In the genomic region with DNA sequence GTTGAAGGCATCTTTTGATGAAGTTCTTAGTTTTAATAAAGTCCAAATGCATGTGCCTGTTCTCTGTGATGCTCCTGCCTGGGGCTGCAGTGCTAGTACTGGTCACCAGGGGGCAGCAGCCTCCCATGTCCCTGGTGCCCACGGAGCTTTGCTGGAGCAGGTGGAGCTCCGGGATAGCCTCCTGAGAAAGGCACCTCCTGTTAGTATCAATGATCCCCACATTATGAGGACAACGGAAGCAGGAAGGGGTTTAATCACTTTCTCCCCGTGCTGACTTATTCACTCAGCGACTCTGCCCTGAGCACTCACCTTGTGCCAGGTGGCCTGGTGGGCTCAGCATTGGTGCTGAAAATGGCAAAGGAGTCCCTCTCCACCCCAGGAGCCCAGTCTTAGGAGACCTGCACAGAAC, we compare ENCODE assay signal across 8 cellular contexts.
A peak's percentile ranks its signal among the peaks of the same experiment; 100 is the strongest.
DNase-seq lines count a peak whose midpoint lies in the region; ATAC-seq and TF ChIP-seq lines count a peak whose summit lies in the region.

No MANE protein-coding gene starts in this region.

- no peaks in the 10 kb centered on the region for H3K27me3 ChIP-seq in neutrophil
- H3K27me3 ChIP-seq in suprapubic skin, result no peaks in the 10 kb centered on the region

- no peak overlapping the region for H3K4me3 Mint-ChIP-seq in activated T-cell treated with anti-CD3 and anti-CD28 coated beads, Interleukin-2, amount 50 U/mL, for 4 hours

- no peak overlapping the region for H3K4me3 ChIP-seq in neutrophil (ENCODE audit: low read depth in 1 of 2, low read length in 1 of 2)
- no peak overlapping the region for H3K4me3 ChIP-seq in suprapubic skin

- H3K36me3 Mint-ChIP-seq in activated T-cell treated with anti-CD3 and anti-CD28 coated beads, Interleukin-2, amount 50 U/mL, for 4 hours (ENCODE audit: insufficient read depth), result peaks cover under 1% of the 10 kb centered on the region

- H3K36me3 ChIP-seq in neutrophil, result no peaks in the 10 kb centered on the region
- H3K36me3 ChIP-seq in suprapubic skin, result no peaks in the 10 kb centered on the region

- H3K27ac ChIP-seq in neutrophil (no peak overlapping the region), suprapubic skin (no peak overlapping the region)

- 10% methylated on average over 5 of the region's 5 CpGs for WGBS in suprapubic skin

- H3K9me3 Mint-ChIP-seq in activated T-cell treated with anti-CD3 and anti-CD28 coated beads, Interleukin-2, amount 50 U/mL, for 4 hours, result peaks cover 2% of the 10 kb centered on the region

- no peak for TF ChIP-seq EP300 in suprapubic skin (IDR thresholded peaks at IDR 0.05)

- no peaks in the 10 kb centered on the region for H3K27me3 Mint-ChIP-seq in activated T-cell treated with anti-CD3 and anti-CD28 coated beads, Interleukin-2, amount 50 U/mL, for 4 hours (ENCODE audit: low read depth)

- DNase-seq in D341Med (ENCODE audit: low spot score) (peak; percentile 81), OCI-M1 (lab: John Stamatoyannopoulos, UW) (peak; percentile 81), fibroblast of the conjunctiva (ENCODE audit: low read depth) (peak; percentile 34), suprapubic skin (ENCODE audit: low spot score in 2 of 2) (no peak)
- peak; percentile 67 for DNase-seq in activated T-cell treated with anti-CD3 and anti-CD28 coated beads, Interleukin-2, amount 50 U/mL, for 4 hours

- peak; percentile 81 for TF ChIP-seq CTCF in neutrophil (IDR thresholded peaks at IDR 0.05)
- TF ChIP-seq CTCF in suprapubic skin (IDR thresholded peaks at IDR 0.05), result peak; percentile 53 to 95

- H3K4me1 ChIP-seq in neutrophil (ENCODE audit: control insufficient read depth in 1 of 2, insufficient read depth in 1 of 2, low read depth in 1 of 2, low read length in 1 of 2) (peaks cover 3 to 8% of the 10 kb centered on the region in 2 experiments), suprapubic skin (peaks cover 13% of the 10 kb centered on the region)

- peak; percentile 53 for ATAC-seq in HG02759 (IDR thresholded peaks at IDR 0.05; ENCODE audit: unreplicated experiment)
- ATAC-seq in activated T-cell treated with anti-CD3 and anti-CD28 coated beads, Interleukin-2, amount 50 U/mL, for 4 hours, result peak; percentile 70 to 80
- no peak for ATAC-seq in GM21423 (IDR thresholded peaks at IDR 0.05; ENCODE audit: unreplicated experiment)

- H3K9me3 ChIP-seq in neutrophil (no peaks in the 10 kb centered on the region), suprapubic skin (no peaks in the 10 kb centered on the region)

- H3K4me1 Mint-ChIP-seq in activated T-cell treated with anti-CD3 and anti-CD28 coated beads, Interleukin-2, amount 50 U/mL, for 4 hours (ENCODE audit: low read depth), result peaks cover 13% of the 10 kb centered on the region

- no peak for TF ChIP-seq POLR2A in suprapubic skin (IDR thresholded peaks at IDR 0.05)

Comparison
In these comparisons a context has a peak if more than half of its experiments do, and no peak if none do; other contexts are left out.
1. DNase-seq: peak in D341Med (single experiment), OCI-M1 (single experiment), activated T-cell treated with anti-CD3 and anti-CD28 coated beads, Interleukin-2, amount 50 U/mL, for 4 hours (single experiment) and fibroblast of the conjunctiva (single experiment); none in suprapubic skin (0 of 2).